In genomic region chr12:111767362-111768158, GRCh38 we compare ENCODE assay signal across 7 cellular contexts. TPM values are rescaled to one million over a fixed set of nuclear protein-coding genes. Genes with fewer than 3 reads are reported as not detected.
DNase-seq lines count a peak whose midpoint lies in the region; ATAC-seq and TF ChIP-seq lines count a peak whose summit lies in the region.

No MANE protein-coding gene starts in this region.

- ATAC-seq in SK-N-SH treated with all-trans-retinoic acid at 6 μM for 48 hours (peak; percentile 50), omental fat pad (ENCODE audit: low FRiP score) (peak; percentile 57), GM18517 (IDR thresholded peaks at IDR 0.05; ENCODE audit: unreplicated experiment) (no peak)

- DNase-seq in GM12864 (ENCODE audit: low read depth) (no peak), fibroblast of pulmonary artery (ENCODE audit: low read depth) (no peak), omental fat pad (ENCODE audit: low spot score) (no peak), NOMO-1 (lab: John Stamatoyannopoulos, UW; ENCODE audit: unreplicated experiment in 2 of 2) (no peak), germinal center (ENCODE audit: low spot score) (no peak)

- peak overlapping the region; percentile 63 for H3K4me3 ChIP-seq in GM12864 (ENCODE audit: low read depth, low read length)
- H3K4me3 ChIP-seq in fibroblast of pulmonary artery (replicated peaks; ENCODE audit: low read depth, low read length): peak overlapping the region; percentile 83

- TF ChIP-seq CTCF in GM12864 (IDR thresholded peaks at IDR 0.05; ENCODE audit: low read depth, low read length, missing control alignments): no peak
- no peak for TF ChIP-seq CTCF in fibroblast of pulmonary artery (IDR thresholded peaks at IDR 0.05; ENCODE audit: low read length, missing control alignments)
- TF ChIP-seq CTCF in omental fat pad (IDR thresholded peaks at IDR 0.05): no peak

TF ChIP-seq in SK-N-SH treated with all-trans-retinoic acid at 6 μM for 48 hours, 23 proteins besides CTCF, POLR2A, EP300 and RAD21:
- no peak for TF ChIP-seq ZFP30 (CRISPR knock-in tag; IDR thresholded peaks at IDR 0.05)

RNA-seq across cellular contexts. Expression of gene ALDH2, which starts 0.8 kb away (rescaled TPM):
- total RNA-seq in omental fat pad: 100 to 1,000 TPM; 129 to 365 (median 231) TPM
